In genomic region chr5:138410996-138411640, GRCh38 we compare ENCODE assay signal across 8 cellular contexts. TPM values are rescaled to one million over a fixed set of nuclear protein-coding genes. Genes with fewer than 3 reads are reported as not detected.
DNase-seq lines count a peak whose midpoint lies in the region; ATAC-seq, FAIRE-seq and TF ChIP-seq lines count a peak whose summit lies in the region.
"Not testable (repeated sequence)": the region's sequence is repeated elsewhere in the genome, so short reads cannot be mapped to it uniquely, and the experiment has no call there.

No MANE protein-coding gene starts in this region.

- not testable (repeated sequence) for H3K4me1 ChIP-seq in A549; adipocyte (ENCODE audit: control insufficient read depth, insufficient read depth, low read length); liver (ENCODE audit: control insufficient read depth in 4 of 4, insufficient read depth in 4 of 4, low read length in 3 of 4); gastrocnemius medialis

- not testable (repeated sequence) for H3K9ac ChIP-seq in adipocyte (ENCODE audit: low read length); liver (ENCODE audit: low read depth in 1 of 2, low read length in 2 of 2)

- not testable (repeated sequence) for H3K27me3 ChIP-seq in adipocyte (replicated peaks; ENCODE audit: control insufficient read depth, insufficient read depth, low read length); liver (ENCODE audit: control insufficient read depth in 4 of 4, insufficient read depth in 4 of 4, low read length in 3 of 4); gastrocnemius medialis

- WGBS in A549 (ENCODE audit: missing lambda C conversion rate) = 57% methylated on average over 14 of the region's 14 CpGs
- WGBS in liver = 82% methylated on average over 13 of the region's 14 CpGs

- peak; percentile 41 for TF ChIP-seq CTCF in A549 (IDR thresholded peaks at IDR 0.05)
- TF ChIP-seq CTCF in GM12864 (IDR thresholded peaks at IDR 0.05; ENCODE audit: low read depth, low read length, missing control alignments) = peak; percentile 55
- peak; percentile 52 for TF ChIP-seq CTCF in fibroblast of mammary gland (conservative IDR thresholded peaks at IDR 0.05; ENCODE audit: control insufficient read depth, insufficient read depth, low read depth, low read length)
- TF ChIP-seq CTCF in liver (IDR thresholded peaks at IDR 0.05; ENCODE audit: low read depth, low read length, missing input control) = peak; percentile 19
- TF ChIP-seq CTCF in gastrocnemius medialis (IDR thresholded peaks at IDR 0.05 in 4 of 5, conservative IDR thresholded peaks at IDR 0.05 in 1 of 5) = peak; percentile 60 to 73 (median 64)

- H3K27ac ChIP-seq in A549; liver (ENCODE audit: low read depth in 1 of 2, low read length in 2 of 2); gastrocnemius medialis: not testable (repeated sequence)

- intact Hi-C loops in gastrocnemius medialis (cut with DNase I; ENCODE audit: low total_unique reads) = loop anchor here (1.0 to 5.0 kb wide), 2 partner anchors 59 to 105 kb away; partner anchors contain the start of gene KDM3B

- H3K36me3 ChIP-seq in adipocyte (ENCODE audit: control insufficient read depth, insufficient read depth, low read length, severe bottlenecking) (peaks cover 37% of the 10 kb centered on the region), liver (ENCODE audit: control insufficient read depth in 4 of 4, insufficient read depth in 3 of 4, low read depth in 1 of 4, low read length in 3 of 4) (peaks cover 1 to 32% (median 19%) of the 10 kb centered on the region in 4 donors), gastrocnemius medialis (peaks cover 0 to 35% of the 10 kb centered on the region in 2 donors)

- ATAC-seq in A549, gastrocnemius medialis: not testable (repeated sequence)

- DNase-seq in A549 (ENCODE audit: low read depth in 1 of 2, low spot score in 1 of 2) (peak in 1 of 2 experiments; percentile 64), NCI-H1694 (lab: John Stamatoyannopoulos, UW) (peak; percentile 17), T1000 (lab: John Stamatoyannopoulos, UW) (peak; percentile 33), adipocyte (ENCODE audit: low read depth) (peak; percentile 10), fibroblast of mammary gland (ENCODE audit: low read depth) (peak; percentile 52), gastrocnemius medialis (peak; percentile 49 to 73)
- not testable (repeated sequence) for DNase-seq in GM12864 (ENCODE audit: low read depth)

- POLR2A ChIA-PET in A549 (lab: Yijun Ruan, JAX) = not testable (repeated sequence)

- not testable (repeated sequence) for H3K4me2 ChIP-seq in A549

- TF ChIP-seq RAD21 in A549 (conservative IDR thresholded peaks at IDR 0.05 in 1 of 2, IDR thresholded peaks at IDR 0.05 in 1 of 2) (peak; percentile 29 to 54; a peak in 2 of 5 replicates), liver (IDR thresholded peaks at IDR 0.05) (peak; percentile 41 to 57)

- not testable (repeated sequence) for H3K4me3 ChIP-seq in A549; GM12864 (ENCODE audit: low read depth, low read length); adipocyte (ENCODE audit: low read length); fibroblast of mammary gland (ENCODE audit: control insufficient read depth, low read depth, low read length); liver (ENCODE audit: low read depth in 1 of 3, low read length in 3 of 3); gastrocnemius medialis

- CTCF ChIA-PET in A549 (lab: Yijun Ruan, JAX) = interaction anchor here (0.6 to 3.4 kb wide), 17 partner anchors 10 to 329 kb away, joined by 3 to 20 read pairs (median 4); partner anchors contain the start of genes BRD8 and KIF20A

- in situ Hi-C loops in gastrocnemius medialis (cut with MboI; ENCODE audit: low sequenced_read_pairs in 4 of 4) = loop anchor here in 3 of 4 donors (10.0 to 25.0 kb wide), 3 partner anchors 99 to 199 kb away; partner anchors contain the start of gene CDC23 (in 1 of the 3)

- TF ChIP-seq EP300 in A549 (IDR thresholded peaks at IDR 0.05) = not testable (repeated sequence)

- not testable (repeated sequence) for TF ChIP-seq POLR2A in A549 (IDR thresholded peaks at IDR 0.05; ENCODE audit: low read length); gastrocnemius medialis (IDR thresholded peaks at IDR 0.05)

- not testable (repeated sequence) for FAIRE-seq in A549 (lab: Jason Lieb, UNC)

- H3K9me3 ChIP-seq in A549; adipocyte (ENCODE audit: control insufficient read depth, low read length); liver (ENCODE audit: control insufficient read depth in 4 of 4, low read length in 3 of 4); gastrocnemius medialis: not testable (repeated sequence)

TF ChIP-seq in A549, 52 proteins besides CTCF, POLR2A, EP300 and RAD21:
- peak; percentile 43; the same call in 1 of the 3 replicates for TF ChIP-seq SMC3 (IDR thresholded peaks at IDR 0.05)

RNA-seq across cellular contexts. Expression of gene REEP2, which starts 27.7 kb away (rescaled TPM):
- polyA plus RNA-seq in A549 (2011; rRNA removed) (4.6 and 9.3 TPM in 2 replicates), A549 (2017; fragmentation: RNase III; extraction: RNeasy Plus Mini Kit Qiagen cat#74134 plus additional on column Dnase treatment) (5.0 to 6.1 TPM (median 5.1 TPM) in 3 replicates), liver (under 1 TPM in 1 of 2 donors, not detected in 1; 0.12 TPM)
- polyA plus RNA-seq in A549 (2012; cell fraction: cytosol; rRNA removed) = 2.9 and 4.0 TPM in 2 replicates
- polyA plus RNA-seq in A549 (2012; cell fraction: nucleus; rRNA removed) = 5.3 and 6.5 TPM in 2 replicates
- 7.4 and 7.6 TPM in 2 replicates for polyA minus RNA-seq in A549 (2011; rRNA and poly(A)+ RNA removed)
- total RNA-seq in liver (under 1 TPM; 0.08 to 0.28 TPM), gastrocnemius medialis (1 to 10 TPM; 1.2 to 7.4 (median 3.4) TPM)

RNA-seq across cellular contexts. Expression of gene EGR1, which starts 54.2 kb away (rescaled TPM):
- polyA plus RNA-seq in A549 (2011; rRNA removed) (49.3 and 63.5 TPM in 2 replicates), A549 (2017; fragmentation: RNase III; extraction: RNeasy Plus Mini Kit Qiagen cat#74134 plus additional on column Dnase treatment) (0.45 to 0.59 TPM (median 0.49 TPM) in 3 replicates), liver (10 to 100 TPM; 20.1 to 88.7 TPM)
- polyA plus RNA-seq in A549 (2012; cell fraction: cytosol; rRNA removed) = 40.6 and 61.3 TPM in 2 replicates
- polyA plus RNA-seq in A549 (2012; cell fraction: nucleus; rRNA removed) = 93.6 and 109 TPM in 2 replicates
- 19.7 and 32.3 TPM in 2 replicates for polyA minus RNA-seq in A549 (2011; rRNA and poly(A)+ RNA removed)
- total RNA-seq in liver (1 to 10 TPM; 1.4 to 6.1 TPM), gastrocnemius medialis (10 to 100 TPM in 1 of 4 donors, 1 to 10 TPM in 3; 1.1 to 16.4 (median 7.2) TPM)

RNA-seq across cellular contexts. Expression of gene KDM3B, which starts 58.6 kb away (rescaled TPM):
- polyA plus RNA-seq in A549 (2011; rRNA removed) (50.6 and 52.5 TPM in 2 replicates), A549 (2017; fragmentation: RNase III; extraction: RNeasy Plus Mini Kit Qiagen cat#74134 plus additional on column Dnase treatment) (35.4 to 38.1 TPM (median 37.4 TPM) in 3 replicates), liver (1 to 10 TPM; 6.8 to 8.4 TPM)
- polyA plus RNA-seq in A549 (2012; cell fraction: cytosol; rRNA removed) = 17.9 and 23.5 TPM in 2 replicates
- polyA plus RNA-seq in A549 (2012; cell fraction: nucleus; rRNA removed) = 18.4 and 28.9 TPM in 2 replicates
- 60.8 and 61.3 TPM in 2 replicates for polyA minus RNA-seq in A549 (2011; rRNA and poly(A)+ RNA removed)
- total RNA-seq in liver (10 to 100 TPM; 29.2 to 39.6 TPM), gastrocnemius medialis (100 to 1,000 TPM in 1 of 4 donors, 10 to 100 TPM in 3; 49.4 to 100 (median 74.2) TPM)
